Comparison of ENCODE assay signal across 12 cellular contexts in the genomic region with DNA sequence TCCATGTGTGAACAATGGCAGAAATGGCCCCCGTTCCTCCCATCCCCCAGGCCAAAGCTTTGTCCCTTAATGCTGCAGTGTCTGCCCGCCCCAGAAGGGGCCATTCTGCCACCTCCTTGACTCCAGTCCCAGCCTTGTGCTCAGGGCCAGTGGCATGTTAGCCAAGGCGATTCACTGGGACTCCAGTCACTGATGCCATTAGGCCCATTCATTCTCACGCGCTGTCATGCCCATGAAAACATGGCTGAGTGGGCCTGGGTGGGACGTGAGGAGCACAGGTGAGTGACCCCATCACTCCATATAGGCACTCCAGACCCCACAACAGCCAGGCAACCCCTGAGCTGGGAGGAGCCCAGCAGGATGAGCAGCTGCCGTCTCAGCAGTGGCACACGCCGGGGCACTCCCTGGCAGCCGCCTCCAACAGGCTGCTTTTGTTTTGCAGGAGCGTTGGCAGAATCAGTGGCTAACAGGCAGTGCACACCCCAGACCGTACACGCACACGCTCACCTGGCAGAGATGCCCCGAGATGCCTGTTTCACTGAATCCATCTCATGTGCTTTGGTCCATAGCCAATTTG.
"Had no signal": no experiment of that assay in that cellular context is flagged by ENCODE, and none has a peak within 500 bp of the region (broad histone marks: within the 10 kb centered on the region; RNA-seq: fewer than 3 reads in every experiment).

No MANE protein-coding gene starts in this region.

- H3K36me3 ChIP-seq: brain microvascular endothelial cell, ovary, upper lobe of left lung had no signal

- H3K27me3 ChIP-seq: brain microvascular endothelial cell, ovary, upper lobe of left lung had no signal

- H3K4me3 ChIP-seq: ovary, upper lobe of left lung had no signal

- H3K27ac ChIP-seq: brain microvascular endothelial cell, ovary, upper lobe of left lung had no signal

- DNase-seq: activated CD4-positive, alpha-beta memory T cell treated with anti-CD3 and anti-CD28 coated beads for 36 hours; activated gamma-delta T cell; activated T-cell treated with anti-CD3 and anti-CD28 coated beads, Interleukin-2, amount 50 U/mL, for 48 hours; amygdala; brain microvascular endothelial cell; dermis blood vessel endothelial cell; endodermal cell; erythroblast; hippocampal formation; ovary; stimulated activated CD4-positive, alpha-beta T cell treated with anti-CD3 and anti-CD28 coated beads, Interleukin-4, amount 100 ng/mL, for 1 hour; upper lobe of left lung had no signal

- H3K4me1 ChIP-seq: upper lobe of left lung had no signal
